Comparison of ENCODE assay signal across 1 cellular context in the genomic region with DNA sequence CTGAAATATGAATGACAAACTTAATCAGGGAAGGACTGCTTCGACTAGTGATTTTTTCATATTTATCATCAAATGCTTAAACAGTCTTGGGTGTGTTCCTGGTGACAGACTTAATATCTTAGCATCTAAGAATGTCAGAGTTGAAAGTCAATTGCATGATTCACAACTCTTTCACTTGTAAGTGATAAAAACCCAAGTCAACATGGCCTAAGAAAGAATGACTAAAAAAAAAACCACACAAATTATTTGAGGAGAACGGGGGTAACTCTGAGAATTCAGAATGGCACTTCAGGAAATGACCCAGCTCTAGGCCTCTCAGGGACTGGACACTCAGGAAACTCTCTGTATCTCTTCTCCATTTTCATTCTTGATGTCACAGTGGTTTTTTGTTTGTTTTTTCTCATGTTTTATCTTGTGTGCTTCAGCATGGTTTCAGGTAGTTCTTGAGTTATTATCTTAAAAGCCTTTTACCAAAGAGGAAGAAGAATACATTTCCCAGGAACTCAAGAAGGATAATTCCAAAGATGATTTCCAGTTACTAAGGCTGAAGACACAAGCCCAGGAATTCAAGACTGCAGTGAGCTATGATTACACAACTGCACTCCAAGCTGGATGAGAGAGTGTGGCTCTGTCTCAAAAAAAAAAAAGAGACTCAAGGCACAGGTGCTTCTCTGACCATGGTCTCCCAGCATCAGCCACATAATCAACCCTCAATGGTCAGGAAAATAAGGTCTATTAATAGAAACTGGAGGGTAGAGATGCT.
TF ChIP-seq lines count a peak whose summit lies in the region.

No MANE protein-coding gene starts in this region.

TF ChIP-seq in GM12878, 131 proteins besides CTCF, POLR2A, EP300 and RAD21 (continued from another document):
- TF ChIP-seq, protein P1, sequence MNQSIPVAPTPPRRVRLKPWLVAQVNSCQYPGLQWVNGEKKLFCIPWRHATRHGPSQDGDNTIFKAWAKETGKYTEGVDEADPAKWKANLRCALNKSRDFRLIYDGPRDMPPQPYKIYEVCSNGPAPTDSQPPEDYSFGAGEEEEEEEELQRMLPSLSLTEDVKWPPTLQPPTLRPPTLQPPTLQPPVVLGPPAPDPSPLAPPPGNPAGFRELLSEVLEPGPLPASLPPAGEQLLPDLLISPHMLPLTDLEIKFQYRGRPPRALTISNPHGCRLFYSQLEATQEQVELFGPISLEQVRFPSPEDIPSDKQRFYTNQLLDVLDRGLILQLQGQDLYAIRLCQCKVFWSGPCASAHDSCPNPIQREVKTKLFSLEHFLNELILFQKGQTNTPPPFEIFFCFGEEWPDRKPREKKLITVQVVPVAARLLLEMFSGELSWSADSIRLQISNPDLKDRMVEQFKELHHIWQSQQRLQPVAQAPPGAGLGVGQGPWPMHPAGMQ (IDR thresholded peaks at IDR 0.05; ENCODE audit: borderline replicate concordance): no peak
- TF ChIP-seq FOXK2 (IDR thresholded peaks at IDR 0.05): no peak
- TF ChIP-seq, protein P2, sequence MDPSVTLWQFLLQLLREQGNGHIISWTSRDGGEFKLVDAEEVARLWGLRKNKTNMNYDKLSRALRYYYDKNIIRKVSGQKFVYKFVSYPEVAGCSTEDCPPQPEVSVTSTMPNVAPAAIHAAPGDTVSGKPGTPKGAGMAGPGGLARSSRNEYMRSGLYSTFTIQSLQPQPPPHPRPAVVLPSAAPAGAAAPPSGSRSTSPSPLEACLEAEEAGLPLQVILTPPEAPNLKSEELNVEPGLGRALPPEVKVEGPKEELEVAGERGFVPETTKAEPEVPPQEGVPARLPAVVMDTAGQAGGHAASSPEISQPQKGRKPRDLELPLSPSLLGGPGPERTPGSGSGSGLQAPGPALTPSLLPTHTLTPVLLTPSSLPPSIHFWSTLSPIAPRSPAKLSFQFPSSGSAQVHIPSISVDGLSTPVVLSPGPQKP (IDR thresholded peaks at IDR 0.05; ENCODE audit: low read depth, low read length): no peak
